33 cellular contexts compared by ENCODE assay signal in genomic region chr20:62447143-62447869, GRCh38. TPM values are rescaled to one million over a fixed set of nuclear protein-coding genes. Genes with fewer than 3 reads are reported as not detected.
"Had no signal": no experiment of that assay in that cellular context is flagged by ENCODE, and none has a peak within 500 bp of the region (broad histone marks: within the 10 kb centered on the region; RNA-seq: fewer than 3 reads in every experiment).

No MANE protein-coding gene starts in this region.

- DNase-seq: cortex of kidney; effector memory CD8-positive, alpha-beta T cell; foreskin fibroblast; gastrocnemius medialis; head of caudate nucleus; kidney; natural killer cell; nucleus accumbens; ovary; posterior cingulate gyrus; stimulated activated CD4-positive, alpha-beta T cell treated with anti-CD3 and anti-CD28 coated beads, Interleukin-12 subunit alpha, Interleukin-12 subunit beta, amount 100 ng/mL, for 4 hours; stimulated activated CD4-positive, alpha-beta T cell treated with anti-CD3 and anti-CD28 coated beads, Interleukin-1b, Interleukin-23, amount 100 ng/mL, for 48 hours; stimulated activated CD4-positive, alpha-beta T cell treated with anti-CD3 and anti-CD28 coated beads, Interleukin-4, amount 100 ng/mL, for 1 hour; stimulated activated naive CD4-positive, alpha-beta T cell treated with Interleukin-2 at 50 U/mL for 16 hours; stomach; testis; tibial artery had no signal

- H3K4me3 ChIP-seq: gastrocnemius medialis, lung, ovary, smooth muscle cell, stomach, testis, tibial artery, upper lobe of left lung had no signal

- H3K27me3 ChIP-seq: ovary, testis had no signal

- H3K27ac ChIP-seq: gastrocnemius medialis, ovary, stomach, testis, tibial artery, upper lobe of left lung had no signal

- H3K4me1 ChIP-seq: gastrocnemius medialis, testis, tibial artery, upper lobe of left lung had no signal

- H3K36me3 ChIP-seq: gastrocnemius medialis, ovary, stomach, tibial artery, upper lobe of left lung had no signal

- H3K4me1 Mint-ChIP-seq: central memory CD8-positive, alpha-beta T cell; memory B cell; natural killer cell; stimulated activated effector memory CD8-positive, alpha-beta T cell treated with anti-CD3 and anti-CD28 coated beads, Interleukin-12 subunit alpha, Interleukin-12 subunit beta, amount 100 ng/mL, for 72 hours had no signal

- H3K27ac Mint-ChIP-seq: effector memory CD8-positive, alpha-beta T cell; memory B cell; natural killer cell; stimulated activated effector memory CD8-positive, alpha-beta T cell treated with anti-CD3 and anti-CD28 coated beads, Interleukin-12 subunit alpha, Interleukin-12 subunit beta, amount 100 ng/mL, for 72 hours had no signal

- H3K9me3 Mint-ChIP-seq: central memory CD8-positive, alpha-beta T cell; effector memory CD8-positive, alpha-beta T cell; memory B cell; natural killer cell; stimulated activated effector memory CD8-positive, alpha-beta T cell treated with anti-CD3 and anti-CD28 coated beads, Interleukin-12 subunit alpha, Interleukin-12 subunit beta, amount 100 ng/mL, for 72 hours had no signal

- FAIRE-seq: kidney had no signal

- H3K4me3 Mint-ChIP-seq: central memory CD8-positive, alpha-beta T cell; effector memory CD8-positive, alpha-beta T cell; memory B cell; natural killer cell; stimulated activated effector memory CD8-positive, alpha-beta T cell treated with anti-CD3 and anti-CD28 coated beads, Interleukin-12 subunit alpha, Interleukin-12 subunit beta, amount 100 ng/mL, for 72 hours had no signal

- ATAC-seq: effector memory CD8-positive, alpha-beta T cell; esophagus mucosa; gastrocnemius medialis; left lobe of liver; natural killer cell; sciatic nerve; stimulated activated effector memory CD8-positive, alpha-beta T cell treated with anti-CD3 and anti-CD28 coated beads, Interleukin-12 subunit alpha, Interleukin-12 subunit beta, amount 100 ng/mL, for 72 hours had no signal

- H3K9me3 ChIP-seq: gastrocnemius medialis, ovary, stomach, testis, tibial artery, upper lobe of left lung had no signal

- H3K36me3 Mint-ChIP-seq: memory B cell; natural killer cell; stimulated activated effector memory CD8-positive, alpha-beta T cell treated with anti-CD3 and anti-CD28 coated beads, Interleukin-12 subunit alpha, Interleukin-12 subunit beta, amount 100 ng/mL, for 72 hours had no signal

- H3K4me2 ChIP-seq: smooth muscle cell had no signal

RNA-seq across cellular contexts. Expression of gene RBBP8NL, which starts 20.0 kb away (rescaled TPM):
- total RNA-seq: dermis microvascular lymphatic vessel endothelial cell, gastrocnemius medialis, glomerular endothelial cell, left lobe of liver, mononuclear cell, natural killer cell, pulmonary artery endothelial cell, sciatic nerve, subcutaneous adipose tissue had no signal
- polyA plus RNA-seq: liver, neural cell, ovary, smooth muscle cell had no signal

RNA-seq across cellular contexts. Expression of gene GATA5, which starts 28.5 kb away (rescaled TPM):
- total RNA-seq: dermis microvascular lymphatic vessel endothelial cell, esophagus mucosa, gastrocnemius medialis, glomerular endothelial cell, mononuclear cell, natural killer cell, subcutaneous adipose tissue had no signal
- polyA plus RNA-seq: neural cell had no signal
